1 cellular context compared by ENCODE assay signal in genomic region chr6:43369174-43370002, GRCh38.
TF ChIP-seq lines count a peak whose summit lies in the region.

ZNF318 (minus strand) TSS chr6:43369647; CDS start chr6:43369365, 282 bp downstream.

TF ChIP-seq in HepG2, 621 proteins besides CTCF, POLR2A, EP300 and RAD21 (continued from another document and continues in another):
- TF ChIP-seq AKNA (CRISPR knock-in tag; IDR thresholded peaks at IDR 0.05; ENCODE audit: borderline replicate concordance) (no peak), CENPT (CRISPR knock-in tag; IDR thresholded peaks at IDR 0.05; ENCODE audit: low read depth) (peak; percentile 64; the same call in 1 of the 2 replicates), ZNF557 (CRISPR knock-in tag; IDR thresholded peaks at IDR 0.05) (no peak), SRY (CRISPR knock-in tag; IDR thresholded peaks at IDR 0.05) (peak; percentile 22; the same call in 1 of the 2 replicates), PITX1 (CRISPR knock-in tag; IDR thresholded peaks at IDR 0.05) (0 out of 2 replicates have a peak, but pooled peaks have one; percentile 41), FOSL1 (CRISPR knock-in tag; IDR thresholded peaks at IDR 0.05; ENCODE audit: borderline replicate concordance) (no peak), NFIB (CRISPR knock-in tag; IDR thresholded peaks at IDR 0.05; ENCODE audit: borderline replicate concordance) (no peak), SRF (IDR thresholded peaks at IDR 0.05; ENCODE audit: low read depth, low read length) (no peak), ZC3H4 (CRISPR knock-in tag; IDR thresholded peaks at IDR 0.05; ENCODE audit: borderline replicate concordance) (no peak), IKZF4 (CRISPR knock-in tag; IDR thresholded peaks at IDR 0.05; ENCODE audit: borderline replicate concordance, low read depth, not compliant biosample characterization) (no peak), PLSCR1 (CRISPR knock-in tag; IDR thresholded peaks at IDR 0.05; ENCODE audit: borderline replicate concordance) (0 out of 2 replicates have a peak, but pooled peaks have one; percentile 33), U2AF1 (optimal IDR thresholded peaks at IDR 0.05; ENCODE audit: low read depth, low read length) (no peak), REPIN1 (CRISPR knock-in tag; IDR thresholded peaks at IDR 0.05; ENCODE audit: borderline replicate concordance, low read depth) (0 out of 2 replicates have a peak, but pooled peaks have one; percentile 14), STAT5B (CRISPR knock-in tag; IDR thresholded peaks at IDR 0.05) (no peak), RARA (CRISPR knock-in tag; IDR thresholded peaks at IDR 0.05) (peak; percentile 64), DNMT3B (CRISPR knock-in tag; conservative IDR thresholded peaks at IDR 0.05) (no peak), SIN3A (IDR thresholded peaks at IDR 0.05; ENCODE audit: borderline replicate concordance, low read depth, low read length) (0 out of 2 replicates have a peak, but pooled peaks have one; percentile 42), MTF1 (CRISPR knock-in tag; IDR thresholded peaks at IDR 0.05) (no peak), ZMYM4 (CRISPR knock-in tag; IDR thresholded peaks at IDR 0.05) (peak; percentile 86), ZNF629 (CRISPR knock-in tag; conservative IDR thresholded peaks at IDR 0.05) (no peak), ZNF225 (CRISPR knock-in tag; IDR thresholded peaks at IDR 0.05) (0 out of 2 replicates have a peak, but pooled peaks have one; percentile 2), ZKSCAN8 (CRISPR knock-in tag; IDR thresholded peaks at IDR 0.05; ENCODE audit: borderline replicate concordance) (peak; percentile 28; the same call in 1 of the 2 replicates), SOX6 (IDR thresholded peaks at IDR 0.05) (no peak), SOX6 (CRISPR knock-in tag; IDR thresholded peaks at IDR 0.05) (peak; percentile 68), ZNF264 (CRISPR knock-in tag; IDR thresholded peaks at IDR 0.05) (0 out of 2 replicates have a peak, but pooled peaks have one; percentile 29), PREB (CRISPR knock-in tag; IDR thresholded peaks at IDR 0.05) (no peak), KLF16 (CRISPR knock-in tag; IDR thresholded peaks at IDR 0.05) (peak in 1 of 2 experiments; percentile 80; a peak in 2 of 4 replicates), SKIL (CRISPR knock-in tag; IDR thresholded peaks at IDR 0.05; ENCODE audit: borderline replicate concordance) (no peak), SAFB2 (CRISPR knock-in tag; IDR thresholded peaks at IDR 0.05; ENCODE audit: borderline replicate concordance, low read depth) (no peak), ZNF773 (CRISPR knock-in tag; IDR thresholded peaks at IDR 0.05; ENCODE audit: borderline replicate concordance) (no peak), ZBTB38 (CRISPR knock-in tag; IDR thresholded peaks at IDR 0.05) (no peak; the same call in 1 of the 2 replicates), NFKB2 (CRISPR knock-in tag; IDR thresholded peaks at IDR 0.05; ENCODE audit: borderline replicate concordance) (peak; percentile 44; the same call in 1 of the 2 replicates), DMAP1 (CRISPR knock-in tag; IDR thresholded peaks at IDR 0.05) (peak; percentile 39; the same call in 1 of the 2 replicates), NR2F1 (CRISPR knock-in tag; IDR thresholded peaks at IDR 0.05) (peak; percentile 70 to 78; a peak in 3 of 4 replicates), KDM3A (CRISPR knock-in tag; IDR thresholded peaks at IDR 0.05; ENCODE audit: low read depth) (peak; percentile 80), ARID5B (CRISPR knock-in tag; IDR thresholded peaks at IDR 0.05) (peak; percentile 67), ZNF335 (CRISPR knock-in tag; IDR thresholded peaks at IDR 0.05) (no peak), ZBTB33 (CRISPR knock-in tag; IDR thresholded peaks at IDR 0.05) (no peak), GABPA (IDR thresholded peaks at IDR 0.05; ENCODE audit: low read depth, low read length) (peak; percentile 40; the same call in 1 of the 2 replicates), GABPA (CRISPR knock-in tag; IDR thresholded peaks at IDR 0.05; ENCODE audit: low read depth) (peak; percentile 73), ZNF484 (CRISPR knock-in tag; IDR thresholded peaks at IDR 0.05; ENCODE audit: borderline replicate concordance, low read depth) (no peak), SPEN (CRISPR knock-in tag; IDR thresholded peaks at IDR 0.05; ENCODE audit: low read depth) (peak; percentile 83), ZNF205 (CRISPR knock-in tag; IDR thresholded peaks at IDR 0.05) (no peak; the same call in 1 of the 2 replicates), PRDM10 (CRISPR knock-in tag; IDR thresholded peaks at IDR 0.05; ENCODE audit: low read depth) (peak; percentile 92), ZNF878 (CRISPR knock-in tag; IDR thresholded peaks at IDR 0.05) (no peak; the same call in 1 of the 2 replicates), DNMT1 (CRISPR knock-in tag; IDR thresholded peaks at IDR 0.05) (peak; percentile 68; the same call in 1 of the 2 replicates), ATAD3A (CRISPR knock-in tag; IDR thresholded peaks at IDR 0.05) (no peak)
